ENCODE assay signal across 8 cellular contexts in genomic region chr19:8252922-8253589, GRCh38. TPM values are rescaled to one million over a fixed set of nuclear protein-coding genes. Genes with fewer than 3 reads are reported as not detected.
A peak's percentile ranks its signal among the peaks of the same experiment; 100 is the strongest.
DNase-seq lines count a peak whose midpoint lies in the region; ATAC-seq, FAIRE-seq and TF ChIP-seq lines count a peak whose summit lies in the region.

No MANE protein-coding gene starts in this region.

- in situ Hi-C loops in GM13977 (cut with MboI; ENCODE audit: low pct_unique_long_range_greater_than_20kb, low sequenced_read_pairs, unreplicated experiment) (no loop called here), brain microvascular endothelial cell (cut with HindIII; ENCODE audit: low pct_ligation_motif_present, low sequenced_read_pairs) (no loop called here)

- H3K36me3 Mint-ChIP-seq in immature natural killer cell: peaks cover 11 to 25% (median 15%) of the 10 kb centered on the region in 3 donors

- H3K27ac Mint-ChIP-seq in immature natural killer cell: peak overlapping the region in 1 of 6 donors; percentile 26

- no peaks in the 10 kb centered on the region for H3K27me3 ChIP-seq in WERI-Rb-1 (ENCODE audit: insufficient read depth, low read depth, severe bottlenecking)
- H3K27me3 ChIP-seq in brain microvascular endothelial cell (replicated peaks): no peaks in the 10 kb centered on the region

- H3K27me3 Mint-ChIP-seq in immature natural killer cell (ENCODE audit: low read depth in 3 of 3): no peaks in the 10 kb centered on the region

- peak; percentile 82 for FAIRE-seq in A204.1 (lab: Jason Lieb, UNC)

- no peak overlapping the region for H3K27ac ChIP-seq in WERI-Rb-1
- H3K27ac ChIP-seq in brain microvascular endothelial cell: no peak overlapping the region

- H3K36me3 ChIP-seq in WERI-Rb-1 (peaks cover 24% of the 10 kb centered on the region), brain microvascular endothelial cell (replicated peaks) (no peaks in the 10 kb centered on the region)

- no peak overlapping the region for H3K4me3 Mint-ChIP-seq in immature natural killer cell

- H3K4me1 Mint-ChIP-seq in immature natural killer cell: peaks cover 6 to 8% of the 10 kb centered on the region in 2 donors

- ATAC-seq in HG03520 (IDR thresholded peaks at IDR 0.05; ENCODE audit: unreplicated experiment): no peak

- H3K9me3 ChIP-seq in WERI-Rb-1 (ENCODE audit: severe bottlenecking): no peaks in the 10 kb centered on the region

- no peak overlapping the region for H3K4me3 ChIP-seq in WERI-Rb-1 (ENCODE audit: low read depth, low read length)
- no peak overlapping the region for H3K4me3 ChIP-seq in brain microvascular endothelial cell (ENCODE audit: low read depth, low read length)

- H3K9me3 Mint-ChIP-seq in immature natural killer cell: no peaks in the 10 kb centered on the region

- DNase-seq in GM13977 (ENCODE audit: low spot score) (peak; percentile 88), NCI-H2196 treated with DMSO at 0.1 percent for 48 hours (lab: John Stamatoyannopoulos, UW; ENCODE audit: unreplicated experiment) (peak; percentile 50), WERI-Rb-1 (peak; percentile 82), brain microvascular endothelial cell (peak; percentile 71), immature natural killer cell (peak; percentile 76 to 82 (median 78))
- peak; percentile 88 for DNase-seq in stimulated activated CD4-positive, alpha-beta T cell treated with anti-CD3 and anti-CD28 coated beads, Interleukin-15, amount 100 ng/mL, for 24 hours

- peak; percentile 94 for TF ChIP-seq CTCF in GM13977 (IDR thresholded peaks at IDR 0.05; ENCODE audit: extremely low read depth, insufficient read depth, missing control alignments)
- TF ChIP-seq CTCF in WERI-Rb-1 (IDR thresholded peaks at IDR 0.05; ENCODE audit: low read depth, low read length): peak; percentile 88
- peak; percentile 95 for TF ChIP-seq CTCF in brain microvascular endothelial cell (IDR thresholded peaks at IDR 0.05; ENCODE audit: low read depth, low read length, missing control alignments)

RNA-seq across cellular contexts. Expression of gene CERS4, which starts 43.9 kb away (rescaled TPM):
- polyA plus RNA-seq in immature natural killer cell: 10 to 100 TPM; 38.0 to 61.1 (median 48.1) TPM

RNA-seq across cellular contexts. Expression of gene CD320, which starts 55.1 kb away (rescaled TPM):
- 100 to 1,000 TPM in 1 of 3 donors, 10 to 100 TPM in 2; 86.4 to 105 (median 90.3) TPM for polyA plus RNA-seq in immature natural killer cell
